Comparison of ENCODE assay signal across 23 cellular contexts in genomic region chr6:130715058-130715457, GRCh38.
"Had no signal": no experiment of that assay in that cellular context is flagged by ENCODE, and none has a peak within 500 bp of the region (broad histone marks: within the 10 kb centered on the region; RNA-seq: fewer than 3 reads in every experiment).

No MANE protein-coding gene starts in this region.

- H3K27me3 ChIP-seq: MG63 had no signal

- H3K4me3 ChIP-seq: MG63 had no signal

- H3K9me2 ChIP-seq: SK-N-SH had no signal

- H3K9me3 ChIP-seq: MG63, SK-N-SH had no signal

- H3K9ac ChIP-seq: SK-N-SH had no signal

- FAIRE-seq: HTR-8/SVneo, RCC 7860 had no signal

- H3K36me3 ChIP-seq: MG63 had no signal

- DNase-seq: Karpas-422, KG1, MG63, NCI-H1092, NCI-H1105 treated with DMSO at 0.1 percent for 48 hours, NCI-H1417 treated with DMSO at 0.1 percent for 48 hours, NCI-H146, NCI-H187, NCI-H2029, NCI-H2081 treated with DMSO at 0.1 percent for 48 hours, NCI-H2171, NCI-H226, NCI-H446, NCI-H510A, NCI-H524 treated with DMSO at 0.1 percent for 48 hours, NCI-H69, NCI-H774, RPMI8226, SHP77, SK-N-SH, SW 1271 had no signal

- H3K4me2 ChIP-seq: SK-N-SH had no signal
